ENCODE assay signal across 8 cellular contexts in genomic region chr22:40534379-40535188, GRCh38.
DNase-seq lines count a peak whose midpoint lies in the region; ATAC-seq and TF ChIP-seq lines count a peak whose summit lies in the region.

No MANE protein-coding gene starts in this region.

- H3K9me3 ChIP-seq in osteoblast (ENCODE audit: low read depth, low read length), result no peaks in the 10 kb centered on the region
- no peaks in the 10 kb centered on the region for H3K9me3 ChIP-seq in WERI-Rb-1 (ENCODE audit: severe bottlenecking)

- H3K4me2 ChIP-seq in osteoblast (ENCODE audit: insufficient read depth, low read length), result peak overlapping the region; percentile 79

- peaks cover 45% of the 10 kb centered on the region for H3K4me1 ChIP-seq in osteoblast (ENCODE audit: insufficient read depth, low read length)

- peak overlapping the region; percentile 81 for H3K4me3 Mint-ChIP-seq in activated T-cell treated with anti-CD3 and anti-CD28 coated beads, Interleukin-2, amount 50 U/mL, for 4 hours

- H4K20me1 ChIP-seq in osteoblast (ENCODE audit: insufficient read depth, low read length), result peaks cover 7% of the 10 kb centered on the region

- H3K27me3 ChIP-seq in osteoblast (ENCODE audit: insufficient read depth, low read length) (no peaks in the 10 kb centered on the region), WERI-Rb-1 (ENCODE audit: insufficient read depth, low read depth, severe bottlenecking) (no peaks in the 10 kb centered on the region)

- no peaks in the 10 kb centered on the region for H3K9me3 Mint-ChIP-seq in activated T-cell treated with anti-CD3 and anti-CD28 coated beads, Interleukin-2, amount 50 U/mL, for 4 hours

- H3K27ac ChIP-seq in RWPE1, result peak overlapping the region; percentile 73
- H3K27ac ChIP-seq in osteoblast (ENCODE audit: low read depth, low read length), result peak overlapping the region; percentile 69
- no peak overlapping the region for H3K27ac ChIP-seq in WERI-Rb-1

- peaks cover 65% of the 10 kb centered on the region for H3K4me1 Mint-ChIP-seq in activated T-cell treated with anti-CD3 and anti-CD28 coated beads, Interleukin-2, amount 50 U/mL, for 4 hours (ENCODE audit: low read depth)

- TF ChIP-seq CTCF in RWPE1 (conservative IDR thresholded peaks at IDR 0.05; ENCODE audit: low read depth), result no peak
- no peak for TF ChIP-seq CTCF in epithelial cell of esophagus (IDR thresholded peaks at IDR 0.05; ENCODE audit: insufficient read depth, low read depth, low read length, missing control alignments)
- no peak for TF ChIP-seq CTCF in osteoblast (IDR thresholded peaks at IDR 0.05; ENCODE audit: extremely low read depth, low read depth, low read length)
- no peak for TF ChIP-seq CTCF in WERI-Rb-1 (IDR thresholded peaks at IDR 0.05; ENCODE audit: low read depth, low read length)

- no peak overlapping the region for H2AFZ ChIP-seq in osteoblast (ENCODE audit: low read length)

- H3K4me3 ChIP-seq in epithelial cell of esophagus (ENCODE audit: low read length) (no peak overlapping the region), osteoblast (ENCODE audit: insufficient read depth, low read length) (peak overlapping the region; percentile 66), WERI-Rb-1 (ENCODE audit: low read depth, low read length) (no peak overlapping the region)

- H3K79me2 ChIP-seq in osteoblast (ENCODE audit: insufficient read depth, low read length), result peaks cover 39% of the 10 kb centered on the region

- POLR2A ChIA-PET in RWPE1 (lab: Yijun Ruan, JAX; ENCODE audit: low non-redundant PET), result no interaction called here

- ATAC-seq in activated T-cell treated with anti-CD3 and anti-CD28 coated beads, Interleukin-2, amount 50 U/mL, for 4 hours, result peak; percentile 59 to 70
- no peak for ATAC-seq in HG02981 (IDR thresholded peaks at IDR 0.05; ENCODE audit: unreplicated experiment)
- ATAC-seq in GM18867 (IDR thresholded peaks at IDR 0.05; ENCODE audit: unreplicated experiment), result no peak

- no peak for DNase-seq in activated T-cell treated with anti-CD3 and anti-CD28 coated beads, Interleukin-2, amount 50 U/mL, for 4 hours
- no peak for DNase-seq in activated T-cell treated with anti-CD3 and anti-CD28 coated beads, Interleukin-2, amount 50 U/mL, for 1 hour
- DNase-seq in RWPE1 (ENCODE audit: low spot score) (peak; percentile 14), epithelial cell of esophagus (ENCODE audit: low read depth) (peak; percentile 46), osteoblast (ENCODE audit: insufficient read length, low spot score, missing footprints) (peak; percentile 91), WERI-Rb-1 (no peak)

- H3K27me3 Mint-ChIP-seq in activated T-cell treated with anti-CD3 and anti-CD28 coated beads, Interleukin-2, amount 50 U/mL, for 4 hours (ENCODE audit: low read depth), result no peaks in the 10 kb centered on the region

- H3K36me3 ChIP-seq in osteoblast (ENCODE audit: insufficient read depth, low read length) (no peaks in the 10 kb centered on the region), WERI-Rb-1 (no peaks in the 10 kb centered on the region)

- CTCF ChIA-PET in RWPE1 (lab: Yijun Ruan, JAX), result interaction anchor here (0.7 kb wide), 1 partner anchor 86 kb away, joined by 4 read pairs; no protein-coding TSS in a partner anchor

- H3K36me3 Mint-ChIP-seq in activated T-cell treated with anti-CD3 and anti-CD28 coated beads, Interleukin-2, amount 50 U/mL, for 4 hours (ENCODE audit: insufficient read depth), result peaks cover 2% of the 10 kb centered on the region

Comparison
In these comparisons a context has a peak if more than half of its experiments do, and no peak if none do; other contexts are left out.
1. ATAC-seq: peak in activated T-cell treated with anti-CD3 and anti-CD28 coated beads, Interleukin-2, amount 50 U/mL, for 4 hours (2 of 2); none in HG02981 (single experiment) and GM18867 (single experiment).
2. DNase-seq: peak in RWPE1 (single experiment), epithelial cell of esophagus (single experiment) and osteoblast (single experiment); none in activated T-cell treated with anti-CD3 and anti-CD28 coated beads, Interleukin-2, amount 50 U/mL, for 4 hours (single experiment), activated T-cell treated with anti-CD3 and anti-CD28 coated beads, Interleukin-2, amount 50 U/mL, for 1 hour (single experiment) and WERI-Rb-1 (single experiment).